In genomic region chr21:16218682-16219343, GRCh38 we compare ENCODE assay signal across 31 cellular contexts.
"Had no signal": no experiment of that assay in that cellular context is flagged by ENCODE, and none has a peak within 500 bp of the region (broad histone marks: within the 10 kb centered on the region; RNA-seq: fewer than 3 reads in every experiment).

No MANE protein-coding gene starts in this region.

- H3K4me1 ChIP-seq: body of pancreas, foreskin keratinocyte had no signal

- DNase-seq: activated CD4-positive, alpha-beta memory T cell treated with anti-CD3 and anti-CD28 coated beads for 36 hours; activated CD4-positive, alpha-beta T cell treated with anti-CD3 and anti-CD28 coated beads for 36 hours; activated CD4-positive, alpha-beta T cell treated with anti-CD3 and anti-CD28 coated beads, Interleukin-2, amount 10 ng/mL, durations not matched to agents 24 days and 14 days; activated CD4-positive, CD25-positive, alpha-beta regulatory T cell; activated CD4-positive, CD25-positive, alpha-beta regulatory T cell treated with anti-CD3 and anti-CD28 coated beads, Interleukin-2, amount 50 U/mL, for 72 hours; activated CD8-positive, alpha-beta memory T cell treated with anti-CD3 and anti-CD28 coated beads, Interleukin-2, amount 10 ng/mL, durations not matched to agents 7 days and 5 days; activated CD8-positive, alpha-beta memory T cell treated with anti-CD3 and anti-CD28 coated beads, Interleukin-2, amount 50 U/mL, for 4 hours; activated CD8-positive, alpha-beta T cell treated with anti-CD3 and anti-CD28 coated beads, Interleukin-2, amount 10 ng/mL, durations not matched to agents 7 days and 5 days; activated effector memory CD4-positive, alpha-beta T cell treated with anti-CD3 and anti-CD28 coated beads, Interleukin-2, amount 50 U/mL, for 16 hours; activated naive CD4-positive, alpha-beta T cell treated with anti-CD3 and anti-CD28 coated beads for 36 hours; activated naive CD8-positive, alpha-beta T cell treated with anti-CD3 and anti-CD28 coated beads for 36 hours; activated naive CD8-positive, alpha-beta T cell treated with anti-CD3 and anti-CD28 coated beads, Interleukin-2, amount 50 U/mL, for 24 hours; activated T-cell treated with anti-CD3 and anti-CD28 coated beads, Interleukin-2, amount 50 U/mL, for 1 hour; activated T-cell treated with anti-CD3 and anti-CD28 coated beads, Interleukin-2, amount 50 U/mL, for 48 hours; adrenal gland; amygdala; aorta; body of pancreas; caudate nucleus; cortex of kidney; dermis blood vessel endothelial cell; effector CD4-positive, alpha-beta T cell; effector memory CD8-positive, alpha-beta T cell; erythroblast; foreskin keratinocyte; gastrocnemius medialis; glutamatergic neuron; heart left ventricle; T-helper 2 cell had no signal

- FAIRE-seq: colon had no signal

- H3K27me3 ChIP-seq: adrenal gland, body of pancreas, esophagus muscularis mucosa, foreskin keratinocyte, gastrocnemius medialis, heart left ventricle had no signal

- H3K36me3 ChIP-seq: adrenal gland, esophagus muscularis mucosa had no signal

- H3K9me3 ChIP-seq: adrenal gland, body of pancreas, esophagus muscularis mucosa, gastrocnemius medialis, heart left ventricle had no signal

- H3K4me3 ChIP-seq: adrenal gland, body of pancreas, esophagus muscularis mucosa, gastrocnemius medialis, heart left ventricle had no signal

- ATAC-seq: activated CD4-positive, alpha-beta T cell treated with anti-CD3 and anti-CD28 coated beads for 36 hours; activated CD8-positive, alpha-beta memory T cell treated with anti-CD3 and anti-CD28 coated beads, Interleukin-2, amount 10 ng/mL, durations not matched to agents 7 days and 5 days; activated CD8-positive, alpha-beta T cell treated with anti-CD3 and anti-CD28 coated beads, Interleukin-2, amount 10 ng/mL, durations not matched to agents 7 days and 5 days; activated naive CD8-positive, alpha-beta T cell treated with anti-CD3 and anti-CD28 coated beads, Interleukin-2, amount 50 U/mL, for 24 hours; body of pancreas; effector memory CD8-positive, alpha-beta T cell; foreskin keratinocyte; gastrocnemius medialis; heart left ventricle had no signal

- H3K27ac ChIP-seq: adrenal gland, body of pancreas, esophagus muscularis mucosa, foreskin keratinocyte, gastrocnemius medialis, heart left ventricle had no signal
